ENCODE assay signal across 28 cellular contexts in the genomic region with DNA sequence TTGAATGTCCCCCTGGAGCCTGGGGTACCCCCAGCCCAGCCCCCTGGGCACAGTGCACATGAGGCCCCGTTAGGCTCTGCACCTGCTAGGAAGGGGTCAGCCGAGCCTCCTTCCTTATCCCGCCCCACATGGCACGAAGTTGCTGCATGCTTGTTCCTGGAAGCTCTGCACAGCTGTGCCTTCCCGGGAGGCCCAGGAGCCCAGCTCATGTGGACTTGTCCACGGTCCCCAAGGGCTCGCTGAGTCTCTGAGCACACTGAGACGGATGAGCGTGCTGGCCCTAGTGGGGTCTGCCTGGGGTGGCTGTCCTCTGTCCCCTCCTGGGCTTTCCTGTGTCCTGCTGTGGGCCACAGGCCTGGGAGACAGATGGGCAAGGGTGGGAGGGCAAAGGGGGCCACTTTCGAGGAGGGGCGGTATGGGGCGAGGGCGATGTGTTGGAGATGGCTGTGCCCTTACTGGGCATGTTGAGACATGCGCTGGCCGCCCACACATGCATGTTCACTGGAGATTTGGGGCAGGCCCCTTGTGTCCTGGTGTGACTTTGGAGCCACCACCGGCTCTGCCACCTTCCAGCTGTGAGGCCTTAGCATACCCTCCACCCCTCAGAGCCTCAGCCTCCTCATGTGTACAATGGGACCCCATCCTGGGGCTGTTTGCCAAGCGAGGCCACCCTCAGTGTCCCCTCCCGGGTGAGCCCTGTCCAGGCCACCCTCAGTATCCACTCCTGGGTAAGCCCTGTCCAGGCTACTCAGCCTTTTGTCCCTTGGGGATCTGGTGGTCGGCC.
DNase-seq lines count a peak whose midpoint lies in the region; ATAC-seq and TF ChIP-seq lines count a peak whose summit lies in the region.
"Had no signal": no experiment of that assay in that cellular context is flagged by ENCODE, and none has a peak within 500 bp of the region (broad histone marks: within the 10 kb centered on the region; RNA-seq: fewer than 3 reads in every experiment).

No MANE protein-coding gene starts in this region.

- H3K27me3 Mint-ChIP-seq in activated CD4-positive, alpha-beta T cell treated with anti-CD3 and anti-CD28 coated beads, Interleukin-2, amount 10 ng/mL, durations not matched to agents 24 days and 14 days, result no peaks in the 10 kb centered on the region
- peaks cover 21% of the 10 kb centered on the region for H3K27me3 Mint-ChIP-seq in activated T-helper 17 cell treated with anti-CD3 and anti-CD28 coated beads, Interleukin-2, amount 50 U/mL, for 72 hours
- H3K27me3 Mint-ChIP-seq in HFFc6 (ENCODE audit: insufficient read depth), result peaks cover 7% of the 10 kb centered on the region

- H3K27me3 ChIP-seq in neuronal stem cell (ENCODE audit: control insufficient read depth in 3 of 3, insufficient read depth in 3 of 3, low read depth in 1 of 3, low read length in 3 of 3), result peaks cover 0 to 13% (median 0%) of the 10 kb centered on the region in 3 experiments
- H3K27me3 ChIP-seq: BE2C, MG63 had no signal

- H3K4me3 ChIP-seq in GM12865 (ENCODE audit: low read depth, low read length) (no peak overlapping the region), neuronal stem cell (ENCODE audit: low read length in 2 of 2) (no peak overlapping the region)
- H3K4me3 ChIP-seq: lung, MG63, skin epidermis had no signal

- H3K27ac ChIP-seq in neuronal stem cell (replicated peaks; ENCODE audit: low read length), result no peak overlapping the region
- H3K27ac ChIP-seq: epithelial cell of prostate, skin epidermis had no signal

- DNase-seq in activated CD4-positive, alpha-beta T cell treated with anti-CD3 and anti-CD28 coated beads, Interleukin-2, amount 10 ng/mL, durations not matched to agents 24 days and 14 days, result no peak
- no peak for DNase-seq in activated CD4-positive, alpha-beta T cell treated with anti-CD3 and anti-CD28 coated beads, Interleukin-2, amount 50 U/mL, for 1 hour
- DNase-seq in GM12865 (ENCODE audit: low read depth) (peak; percentile 11), neuronal stem cell (ENCODE audit: low spot score) (no peak), HFFc6 (no peak), NCI-H1105 treated with DMSO at 0.1 percent for 48 hours (lab: John Stamatoyannopoulos, UW) (no peak), SHP77 (lab: John Stamatoyannopoulos, UW) (no peak)
- DNase-seq: activated effector memory CD4-positive, alpha-beta T cell treated with Interleukin-2 at 50 U/mL for 16 hours; activated naive CD8-positive, alpha-beta T cell treated with anti-CD3 and anti-CD28 coated beads for 36 hours; anterior cingulate cortex; BE2C; effector CD8-positive, alpha-beta T cell; GDM1; immature natural killer cell; KG1; left cardiac atrium; MG63; NCI-H1930; NCI-H526; PC-3; stimulated activated naive CD4-positive, alpha-beta T cell; T-helper 2 cell had no signal

- no peaks in the 10 kb centered on the region for H3K36me3 ChIP-seq in neuronal stem cell (replicated peaks in 1 of 2; ENCODE audit: control insufficient read depth in 2 of 2, insufficient read depth in 2 of 2, low read length in 2 of 2)
- H3K36me3 ChIP-seq: BE2C, MG63 had no signal

- no peaks in the 10 kb centered on the region for H3K79me1 ChIP-seq in neuronal stem cell (ENCODE audit: low read depth, low read length)

- H3K14ac ChIP-seq in neuronal stem cell (ENCODE audit: low read length), result peak overlapping the region; percentile 56

- H2BK15ac ChIP-seq in neuronal stem cell (ENCODE audit: low read length), result peak overlapping the region; percentile 95

- H3K23ac ChIP-seq in neuronal stem cell (ENCODE audit: low read depth, low read length, poor library complexity), result peak overlapping the region; percentile 58

- peaks cover 4 to 16% of the 10 kb centered on the region in 2 donors for H3K4me1 ChIP-seq in neuronal stem cell (ENCODE audit: control insufficient read depth in 2 of 2, insufficient read depth in 1 of 2, low read depth in 1 of 2, low read length in 2 of 2)
- H3K4me1 ChIP-seq: BE2C had no signal

- intact Hi-C loops in activated CD4-positive, alpha-beta T cell treated with anti-CD3 and anti-CD28 coated beads, Interleukin-2, amount 10 ng/mL, durations not matched to agents 24 days and 14 days (cut with micrococcal nuclease), result no loop called here

- no peak overlapping the region for H2AFZ ChIP-seq in neuronal stem cell (ENCODE audit: low read length)

- no CpG with 5 or more reads among the region's 19 CpGs for WGBS in neuronal stem cell (ENCODE audit: extremely low coverage in 2 of 2, insufficient read length in 2 of 2, insufficient replicate concordance in 1 of 2), 2 donors

- ATAC-seq in activated T-helper 17 cell treated with anti-CD3 and anti-CD28 coated beads, Interleukin-2, amount 50 U/mL, for 72 hours (replicated peaks), result peak; percentile 40
- ATAC-seq: activated CD4-positive, CD25-positive, alpha-beta regulatory T cell treated with anti-CD3 and anti-CD28 coated beads, Interleukin-2, amount 50 U/mL, for 24 hours; left cardiac atrium; natural killer cell treated with Interleukin-12 subunit alpha and Interleukin-12 subunit beta and Interleukin-15 and Interleukin-18, amount 100 ng/mL, for 72 hours; PC-3 had no signal

- peak overlapping the region; percentile 45 for H3K27ac Mint-ChIP-seq in activated CD4-positive, alpha-beta T cell treated with anti-CD3 and anti-CD28 coated beads, Interleukin-2, amount 10 ng/mL, durations not matched to agents 24 days and 14 days
- H3K27ac Mint-ChIP-seq in activated T-helper 17 cell treated with anti-CD3 and anti-CD28 coated beads, Interleukin-2, amount 50 U/mL, for 72 hours, result peak overlapping the region; percentile 46
- no peak overlapping the region for H3K27ac Mint-ChIP-seq in HFFc6
- H3K27ac Mint-ChIP-seq: activated naive CD8-positive, alpha-beta T cell treated with anti-CD3 and anti-CD28 coated beads for 36 hours; natural killer cell treated with Interleukin-12 subunit alpha and Interleukin-12 subunit beta and Interleukin-15 and Interleukin-18, amount 100 ng/mL, for 72 hours had no signal

- H3K9me3 Mint-ChIP-seq in activated CD4-positive, alpha-beta T cell treated with anti-CD3 and anti-CD28 coated beads, Interleukin-2, amount 10 ng/mL, durations not matched to agents 24 days and 14 days, result no peaks in the 10 kb centered on the region
- H3K9me3 Mint-ChIP-seq in activated T-helper 17 cell treated with anti-CD3 and anti-CD28 coated beads, Interleukin-2, amount 50 U/mL, for 72 hours, result no peaks in the 10 kb centered on the region
- H3K9me3 Mint-ChIP-seq in HFFc6, result no peaks in the 10 kb centered on the region
- H3K9me3 Mint-ChIP-seq: activated naive CD8-positive, alpha-beta T cell treated with anti-CD3 and anti-CD28 coated beads for 36 hours; immature natural killer cell; natural killer cell treated with Interleukin-12 subunit alpha and Interleukin-12 subunit beta and Interleukin-15 and Interleukin-18, amount 100 ng/mL, for 72 hours had no signal

- peak overlapping the region; percentile 39 for H2BK120ac ChIP-seq in neuronal stem cell (ENCODE audit: low read depth, low read length)

- peak overlapping the region; percentile 56 for H2BK5ac ChIP-seq in neuronal stem cell (ENCODE audit: low read length)

- H3K9me3 ChIP-seq in neuronal stem cell (replicated peaks in 1 of 2; ENCODE audit: control insufficient read depth in 2 of 2, insufficient read depth in 1 of 2, low read depth in 1 of 2, low read length in 2 of 2), result no peaks in the 10 kb centered on the region
- H3K9me3 ChIP-seq: BE2C, MG63 had no signal

- H4K8ac ChIP-seq in neuronal stem cell (ENCODE audit: low read depth, low read length), result peak overlapping the region; percentile 24

- TF ChIP-seq CTCF in GM12865 (IDR thresholded peaks at IDR 0.05; ENCODE audit: insufficient read depth, low read depth, low read length, missing control alignments) (no peak), HFFc6 (IDR thresholded peaks at IDR 0.05) (no peak)

- H3K4me2 ChIP-seq in neuronal stem cell (ENCODE audit: insufficient read depth, low read length, poor library complexity, severe bottlenecking), result no peak overlapping the region

- H2AK5ac ChIP-seq in neuronal stem cell (ENCODE audit: low read depth, low read length), result peak overlapping the region; percentile 94

- H3K9ac ChIP-seq in neuronal stem cell (ENCODE audit: low read depth, low read length, poor library complexity), result peak overlapping the region; percentile 54

- no peaks in the 10 kb centered on the region for H3K4me1 Mint-ChIP-seq in activated CD4-positive, alpha-beta T cell treated with anti-CD3 and anti-CD28 coated beads, Interleukin-2, amount 10 ng/mL, durations not matched to agents 24 days and 14 days
- H3K4me1 Mint-ChIP-seq in activated T-helper 17 cell treated with anti-CD3 and anti-CD28 coated beads, Interleukin-2, amount 50 U/mL, for 72 hours, result no peaks in the 10 kb centered on the region
- peaks cover 22% of the 10 kb centered on the region for H3K4me1 Mint-ChIP-seq in HFFc6 (ENCODE audit: low read depth)
- H3K4me1 Mint-ChIP-seq: activated naive CD8-positive, alpha-beta T cell treated with anti-CD3 and anti-CD28 coated beads for 36 hours had no signal

- peak overlapping the region; percentile 93 for H2BK12ac ChIP-seq in neuronal stem cell (ENCODE audit: low read length)

- H3K4ac ChIP-seq in neuronal stem cell (ENCODE audit: low read length), result no peak overlapping the region

- peak overlapping the region; percentile 89 for H3K18ac ChIP-seq in neuronal stem cell (ENCODE audit: low read length)

- no peak overlapping the region for H3K4me3 Mint-ChIP-seq in activated CD4-positive, alpha-beta T cell treated with anti-CD3 and anti-CD28 coated beads, Interleukin-2, amount 10 ng/mL, durations not matched to agents 24 days and 14 days
- no peak overlapping the region for H3K4me3 Mint-ChIP-seq in activated T-helper 17 cell treated with anti-CD3 and anti-CD28 coated beads, Interleukin-2, amount 50 U/mL, for 72 hours
- no peak overlapping the region for H3K4me3 Mint-ChIP-seq in HFFc6
- H3K4me3 Mint-ChIP-seq: activated naive CD8-positive, alpha-beta T cell treated with anti-CD3 and anti-CD28 coated beads for 36 hours; immature natural killer cell; natural killer cell treated with Interleukin-12 subunit alpha and Interleukin-12 subunit beta and Interleukin-15 and Interleukin-18, amount 100 ng/mL, for 72 hours had no signal

- H3K36me3 Mint-ChIP-seq in activated CD4-positive, alpha-beta T cell treated with anti-CD3 and anti-CD28 coated beads, Interleukin-2, amount 10 ng/mL, durations not matched to agents 24 days and 14 days (ENCODE audit: low read depth), result no peaks in the 10 kb centered on the region
- no peaks in the 10 kb centered on the region for H3K36me3 Mint-ChIP-seq in activated T-helper 17 cell treated with anti-CD3 and anti-CD28 coated beads, Interleukin-2, amount 50 U/mL, for 72 hours (ENCODE audit: low read depth)
- H3K36me3 Mint-ChIP-seq in HFFc6 (ENCODE audit: low read depth), result no peaks in the 10 kb centered on the region
- H3K36me3 Mint-ChIP-seq: activated naive CD8-positive, alpha-beta T cell treated with anti-CD3 and anti-CD28 coated beads for 36 hours; natural killer cell treated with Interleukin-12 subunit alpha and Interleukin-12 subunit beta and Interleukin-15 and Interleukin-18, amount 100 ng/mL, for 72 hours had no signal

- H4K91ac ChIP-seq in neuronal stem cell (ENCODE audit: low read depth, low read length, poor library complexity), result peak overlapping the region; percentile 92
